ENCODE assay signal across 1 cellular context in genomic region chrX:45778621-45779020, GRCh38.
TF ChIP-seq lines count a peak whose summit lies in the region.

No MANE protein-coding gene starts in this region.

TF ChIP-seq in A549, 52 proteins besides CTCF, POLR2A, EP300 and RAD21 (continued from another document):
- no peak for TF ChIP-seq REST (IDR thresholded peaks at IDR 0.05)
- no peak for TF ChIP-seq RARB (CRISPR knock-in tag; IDR thresholded peaks at IDR 0.05)
- TF ChIP-seq MAX (IDR thresholded peaks at IDR 0.05) = no peak
- no peak for TF ChIP-seq SREBF2 (IDR thresholded peaks at IDR 0.05)
- no peak for TF ChIP-seq E2F6 (IDR thresholded peaks at IDR 0.05; ENCODE audit: borderline replicate concordance, low read depth)
- no peak for TF ChIP-seq HOXA7 (CRISPR knock-in tag; IDR thresholded peaks at IDR 0.05)
- no peak for TF ChIP-seq ESRRA (IDR thresholded peaks at IDR 0.05; ENCODE audit: borderline replicate concordance, low read length)
- TF ChIP-seq HOXB5 (CRISPR knock-in tag; IDR thresholded peaks at IDR 0.05) = no peak
- TF ChIP-seq ZC3H11A (IDR thresholded peaks at IDR 0.05) = no peak
